ENCODE assay signal across 10 cellular contexts in the genomic region with DNA sequence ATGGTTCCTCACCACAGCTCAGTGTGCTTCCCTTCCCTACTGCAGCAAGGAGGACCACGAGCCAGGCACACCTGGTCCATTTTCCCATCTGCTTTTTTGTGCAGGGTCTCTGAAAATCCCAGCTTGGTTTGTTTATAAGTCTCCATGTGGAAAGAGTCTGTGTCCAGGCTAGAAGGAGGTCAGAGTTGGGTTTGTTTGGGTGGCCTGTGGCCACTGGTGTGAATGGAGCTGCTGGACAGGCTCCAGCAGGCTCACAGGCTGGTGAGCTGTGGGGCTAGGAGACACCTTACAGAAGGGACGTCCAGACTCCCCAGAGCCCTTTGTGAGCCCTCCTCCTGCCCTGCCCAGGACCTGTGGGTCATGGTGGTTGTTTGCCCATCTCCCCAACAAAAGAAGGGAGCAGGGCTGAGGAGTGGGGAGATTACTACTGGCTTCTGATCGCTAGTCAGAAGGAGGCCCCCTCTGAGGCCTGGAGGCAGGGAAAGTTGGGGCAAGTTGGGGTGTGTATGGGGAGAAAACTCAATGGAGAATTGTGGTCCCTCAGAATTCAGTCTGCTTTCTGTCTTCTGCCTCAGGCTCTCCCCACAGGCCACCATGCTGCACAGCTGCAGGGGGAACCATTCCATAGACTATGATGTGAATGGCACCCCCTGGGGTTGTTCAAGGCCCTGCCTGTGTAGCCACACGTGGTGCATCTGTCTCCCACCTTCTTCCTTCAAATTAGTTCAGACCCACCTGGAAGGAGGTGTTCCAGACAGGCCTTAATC. TPM values are rescaled to one million over a fixed set of nuclear protein-coding genes. Genes with fewer than 3 reads are reported as not detected.
A peak's percentile ranks its signal among the peaks of the same experiment; 100 is the strongest.
DNase-seq lines count a peak whose midpoint lies in the region; ATAC-seq and TF ChIP-seq lines count a peak whose summit lies in the region.
"Had no signal": no experiment of that assay in that cellular context is flagged by ENCODE, and none has a peak within 500 bp of the region (broad histone marks: within the 10 kb centered on the region; RNA-seq: fewer than 3 reads in every experiment).

No MANE protein-coding gene starts in this region.

- intact Hi-C loops in activated T-helper 2 cell treated with anti-CD3 and anti-CD28 coated beads, Interferon-gamma antibody, Interleukin-2, Interleukin-4, amounts not matched to agents 10 μg/mL and 5 μg/mL and 100 μg/mL, durations not matched to agents 14 hours and 24 hours and 36 hours (cut with micrococcal nuclease): no loop called here

- TF ChIP-seq CTCF in GM20000 (IDR thresholded peaks at IDR 0.05; ENCODE audit: extremely low read depth, missing control alignments) (no peak), hepatocyte (IDR thresholded peaks at IDR 0.05; ENCODE audit: poor library complexity) (no peak), smooth muscle cell (IDR thresholded peaks at IDR 0.05; ENCODE audit: borderline replicate concordance, insufficient read depth, poor library complexity, severe bottlenecking) (no peak)

- DNase-seq in GM20000 (ENCODE audit: low spot score) (peak; percentile 10), RPMI7951 (ENCODE audit: low read depth) (peak; percentile 79), hepatocyte (ENCODE audit: low spot score) (no peak), smooth muscle cell (lab: John Stamatoyannopoulos, UW; ENCODE audit: unreplicated experiment) (no peak)
- DNase-seq in activated T-helper 2 cell treated with anti-CD3 and anti-CD28 coated beads, Interferon-gamma antibody, Interleukin-2, Interleukin-4, amounts not matched to agents 10 μg/mL and 5 μg/mL and 100 μg/mL, durations not matched to agents 14 hours and 24 hours and 36 hours (ENCODE audit: low spot score): no peak
- no peak for DNase-seq in activated naive CD8-positive, alpha-beta T cell treated with anti-CD3 and anti-CD28 coated beads, Interleukin-2, amount 50 U/mL, for 24 hours
- DNase-seq: EL, naive B cell had no signal

- no peak overlapping the region for H3K4me2 ChIP-seq in hepatocyte
- peak overlapping the region; percentile 51 for H3K4me2 ChIP-seq in smooth muscle cell

- no peak overlapping the region for H2AFZ ChIP-seq in hepatocyte
- H2AFZ ChIP-seq in smooth muscle cell (ENCODE audit: low read depth): no peak overlapping the region

- no peaks in the 10 kb centered on the region for H3K36me3 ChIP-seq in hepatocyte (replicated peaks; ENCODE audit: insufficient read depth, low read depth)
- no peaks in the 10 kb centered on the region for H3K36me3 ChIP-seq in smooth muscle cell (ENCODE audit: low read depth)

- H3K9me2 ChIP-seq in hepatocyte (replicated peaks; ENCODE audit: insufficient read depth): no peaks in the 10 kb centered on the region

- peaks cover 39% of the 10 kb centered on the region for H3K4me1 Mint-ChIP-seq in activated T-helper 2 cell treated with anti-CD3 and anti-CD28 coated beads, Interferon-gamma antibody, Interleukin-2, Interleukin-4, amounts not matched to agents 10 μg/mL and 5 μg/mL and 100 μg/mL, durations not matched to agents 14 hours and 24 hours and 36 hours (ENCODE audit: low read depth)
- H3K4me1 Mint-ChIP-seq in activated naive CD8-positive, alpha-beta T cell treated with anti-CD3 and anti-CD28 coated beads, Interleukin-2, amount 50 U/mL, for 24 hours: peaks cover 34% of the 10 kb centered on the region

- H4K20me1 ChIP-seq in hepatocyte (ENCODE audit: insufficient read depth, poor library complexity, severe bottlenecking) (no peaks in the 10 kb centered on the region), smooth muscle cell (ENCODE audit: low read depth) (peaks cover 7% of the 10 kb centered on the region)

- H3K4me1 ChIP-seq in hepatocyte (ENCODE audit: insufficient read depth) (peaks cover 83% of the 10 kb centered on the region), smooth muscle cell (ENCODE audit: low read depth) (peaks cover 68% of the 10 kb centered on the region)

- H3K27me3 Mint-ChIP-seq in activated T-helper 2 cell treated with anti-CD3 and anti-CD28 coated beads, Interferon-gamma antibody, Interleukin-2, Interleukin-4, amounts not matched to agents 10 μg/mL and 5 μg/mL and 100 μg/mL, durations not matched to agents 14 hours and 24 hours and 36 hours (ENCODE audit: low read depth): no peaks in the 10 kb centered on the region
- peaks cover 2% of the 10 kb centered on the region for H3K27me3 Mint-ChIP-seq in activated naive CD8-positive, alpha-beta T cell treated with anti-CD3 and anti-CD28 coated beads, Interleukin-2, amount 50 U/mL, for 24 hours
- H3K27me3 Mint-ChIP-seq: naive B cell had no signal

- peaks cover 69% of the 10 kb centered on the region for H3K79me2 ChIP-seq in hepatocyte
- H3K79me2 ChIP-seq in smooth muscle cell (ENCODE audit: low read depth): peaks cover 14% of the 10 kb centered on the region

- no peaks in the 10 kb centered on the region for H3K27me3 ChIP-seq in hepatocyte
- no peaks in the 10 kb centered on the region for H3K27me3 ChIP-seq in smooth muscle cell (ENCODE audit: low read depth)

- 68% methylated on average over 4 of the region's 4 CpGs for WGBS in hepatocyte (ENCODE audit: low lambda C conversion rate, missing lambda C conversion rate)
- 72% methylated on average over 4 of the region's 4 CpGs for WGBS in smooth muscle cell (ENCODE audit: low lambda C conversion rate)

- H3K4me3 ChIP-seq in hepatocyte (no peak overlapping the region), smooth muscle cell (no peak overlapping the region)

- peaks cover 13% of the 10 kb centered on the region for H3F3A ChIP-seq in smooth muscle cell (ENCODE audit: low read depth)

- H3K27ac ChIP-seq in hepatocyte: peak overlapping the region; percentile 71
- no peak overlapping the region for H3K27ac ChIP-seq in smooth muscle cell (ENCODE audit: low read depth)

- no peak overlapping the region for H3K27ac Mint-ChIP-seq in activated T-helper 2 cell treated with anti-CD3 and anti-CD28 coated beads, Interferon-gamma antibody, Interleukin-2, Interleukin-4, amounts not matched to agents 10 μg/mL and 5 μg/mL and 100 μg/mL, durations not matched to agents 14 hours and 24 hours and 36 hours
- no peak overlapping the region for H3K27ac Mint-ChIP-seq in activated naive CD8-positive, alpha-beta T cell treated with anti-CD3 and anti-CD28 coated beads, Interleukin-2, amount 50 U/mL, for 24 hours

- H3K9ac ChIP-seq in smooth muscle cell (ENCODE audit: low read depth): no peak overlapping the region

- no peaks in the 10 kb centered on the region for H3K9me3 Mint-ChIP-seq in activated T-helper 2 cell treated with anti-CD3 and anti-CD28 coated beads, Interferon-gamma antibody, Interleukin-2, Interleukin-4, amounts not matched to agents 10 μg/mL and 5 μg/mL and 100 μg/mL, durations not matched to agents 14 hours and 24 hours and 36 hours
- H3K9me3 Mint-ChIP-seq in activated naive CD8-positive, alpha-beta T cell treated with anti-CD3 and anti-CD28 coated beads, Interleukin-2, amount 50 U/mL, for 24 hours: no peaks in the 10 kb centered on the region
- H3K9me3 Mint-ChIP-seq: naive B cell had no signal

- no peaks in the 10 kb centered on the region for H3K36me3 Mint-ChIP-seq in activated T-helper 2 cell treated with anti-CD3 and anti-CD28 coated beads, Interferon-gamma antibody, Interleukin-2, Interleukin-4, amounts not matched to agents 10 μg/mL and 5 μg/mL and 100 μg/mL, durations not matched to agents 14 hours and 24 hours and 36 hours (ENCODE audit: low read depth)
- H3K36me3 Mint-ChIP-seq in activated naive CD8-positive, alpha-beta T cell treated with anti-CD3 and anti-CD28 coated beads, Interleukin-2, amount 50 U/mL, for 24 hours (ENCODE audit: low read depth): no peaks in the 10 kb centered on the region
- H3K36me3 Mint-ChIP-seq: naive B cell had no signal

- no peak overlapping the region for H3K4me3 Mint-ChIP-seq in activated T-helper 2 cell treated with anti-CD3 and anti-CD28 coated beads, Interferon-gamma antibody, Interleukin-2, Interleukin-4, amounts not matched to agents 10 μg/mL and 5 μg/mL and 100 μg/mL, durations not matched to agents 14 hours and 24 hours and 36 hours (ENCODE audit: low read depth)
- H3K4me3 Mint-ChIP-seq in activated naive CD8-positive, alpha-beta T cell treated with anti-CD3 and anti-CD28 coated beads, Interleukin-2, amount 50 U/mL, for 24 hours: no peak overlapping the region

- H3K9me3 ChIP-seq in hepatocyte (ENCODE audit: low read depth): no peaks in the 10 kb centered on the region
- H3K9me3 ChIP-seq in smooth muscle cell (replicated peaks; ENCODE audit: low read depth): no peaks in the 10 kb centered on the region

- ATAC-seq in activated naive CD8-positive, alpha-beta T cell treated with anti-CD3 and anti-CD28 coated beads, Interleukin-2, amount 50 U/mL, for 24 hours: no peak
- ATAC-seq in HG03045 (IDR thresholded peaks at IDR 0.05; ENCODE audit: unreplicated experiment) (no peak), HG03565 (IDR thresholded peaks at IDR 0.05; ENCODE audit: unreplicated experiment) (no peak)

RNA-seq across cellular contexts. Expression of a gene that starts 4.1 kb away (rescaled TPM):
- total RNA-seq in RPMI7951 (2014; rRNA removed; shearing (Covaris generic)): 10.2 and 13.3 TPM in 2 replicates
- total RNA-seq in hepatocyte (19.2 and 30.0 TPM in 2 replicates), smooth muscle cell (13.6 and 22.5 TPM in 2 replicates)
- polyA plus RNA-seq in hepatocyte (33.1 and 34.4 TPM in 2 replicates), smooth muscle cell (21.6 and 22.1 TPM in 2 replicates)
- total RNA-seq in activated T-helper 2 cell treated with anti-CD3 and anti-CD28 coated beads, Interferon-gamma antibody, Interleukin-2, Interleukin-4, amounts not matched to agents 10 μg/mL and 5 μg/mL and 100 μg/mL, durations not matched to agents 14 hours and 24 hours and 36 hours: 30.4 and 35.1 TPM in 2 replicates

RNA-seq across cellular contexts. Expression of a gene that starts 25.4 kb away (rescaled TPM):
- 38.9 and 41.2 TPM in 2 replicates for total RNA-seq in RPMI7951 (2014; rRNA removed; shearing (Covaris generic))
- 5.8 and 8.6 TPM in 2 replicates for total RNA-seq in hepatocyte
- polyA plus RNA-seq in hepatocyte: 5.1 and 7.5 TPM in 2 replicates
- 10.4 and 15.1 TPM in 2 replicates for total RNA-seq in smooth muscle cell
- 5.2 and 5.5 TPM in 2 replicates for polyA plus RNA-seq in smooth muscle cell
- total RNA-seq in activated T-helper 2 cell treated with anti-CD3 and anti-CD28 coated beads, Interferon-gamma antibody, Interleukin-2, Interleukin-4, amounts not matched to agents 10 μg/mL and 5 μg/mL and 100 μg/mL, durations not matched to agents 14 hours and 24 hours and 36 hours: 126 and 133 TPM in 2 replicates

RNA-seq across cellular contexts. Expression of a gene that starts 51.5 kb away (rescaled TPM):
- not detected in 2 replicates for total RNA-seq in RPMI7951 (2014; rRNA removed; shearing (Covaris generic))
- 0.47 TPM in 1 of 2 replicates, not detected in the other for total RNA-seq in hepatocyte
- 3.3 and 3.8 TPM in 2 replicates for polyA plus RNA-seq in hepatocyte
- total RNA-seq in smooth muscle cell: not detected in 2 replicates
- polyA plus RNA-seq in smooth muscle cell: 0.27 and 0.30 TPM in 2 replicates
- total RNA-seq in activated T-helper 2 cell treated with anti-CD3 and anti-CD28 coated beads, Interferon-gamma antibody, Interleukin-2, Interleukin-4, amounts not matched to agents 10 μg/mL and 5 μg/mL and 100 μg/mL, durations not matched to agents 14 hours and 24 hours and 36 hours: 0.48 TPM in 1 of 2 replicates, not detected in the other

Comparison
In these comparisons a context has a peak if more than half of its experiments do, and no peak if none do; other contexts are left out.
1. DNase-seq: peak in GM20000 (single experiment) and RPMI7951 (single experiment); none in hepatocyte (single experiment), smooth muscle cell (single experiment), activated T-helper 2 cell treated with anti-CD3 and anti-CD28 coated beads, Interferon-gamma antibody, Interleukin-2, Interleukin-4, amounts not matched to agents 10 μg/mL and 5 μg/mL and 100 μg/mL, durations not matched to agents 14 hours and 24 hours and 36 hours (single experiment) and activated naive CD8-positive, alpha-beta T cell treated with anti-CD3 and anti-CD28 coated beads, Interleukin-2, amount 50 U/mL, for 24 hours (single experiment).